10 cellular contexts compared by ENCODE assay signal in the genomic region with DNA sequence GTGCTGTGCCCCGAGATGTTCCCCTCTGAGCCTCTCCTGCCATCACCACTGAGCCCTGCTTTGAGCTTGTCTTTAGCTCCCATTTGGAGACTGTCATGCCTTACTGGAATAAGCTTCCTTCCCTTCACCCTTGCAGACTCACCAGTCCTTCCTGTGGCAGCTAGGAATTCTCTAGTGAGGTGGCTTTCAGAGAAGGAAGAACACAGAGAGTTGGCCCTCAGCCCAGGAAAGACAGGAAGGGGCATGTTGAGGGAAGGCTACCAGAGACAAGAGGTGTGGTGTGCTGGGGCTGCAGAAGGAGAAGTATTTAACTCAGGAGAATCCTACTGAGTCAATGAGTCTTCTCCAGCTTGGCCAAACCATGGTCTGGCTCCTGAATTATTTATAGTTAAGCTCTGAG.
DNase-seq lines count a peak whose midpoint lies in the region; ATAC-seq and TF ChIP-seq lines count a peak whose summit lies in the region.
"Had no signal": no experiment of that assay in that cellular context is flagged by ENCODE, and none has a peak within 500 bp of the region (broad histone marks: within the 10 kb centered on the region; RNA-seq: fewer than 3 reads in every experiment).

No MANE protein-coding gene starts in this region.

- no peak overlapping the region for H3K9ac ChIP-seq in DND-41 (ENCODE audit: low read depth, low read length)

- ATAC-seq in DND-41 (ENCODE audit: insufficient read depth, low read depth) (no peak), HG02759 (IDR thresholded peaks at IDR 0.05; ENCODE audit: unreplicated experiment) (no peak), HG02870 (IDR thresholded peaks at IDR 0.05; ENCODE audit: unreplicated experiment) (no peak), HG02981 (IDR thresholded peaks at IDR 0.05; ENCODE audit: unreplicated experiment) (no peak)

- H4K20me1 ChIP-seq in DND-41 (ENCODE audit: insufficient read depth, low read length) = peaks cover 49% of the 10 kb centered on the region

- no peak for TF ChIP-seq EP300 in ovary (IDR thresholded peaks at IDR 0.05)

- H3K79me2 ChIP-seq in DND-41 (ENCODE audit: insufficient read depth, low read length) = peaks cover 62% of the 10 kb centered on the region

- H3K36me3 ChIP-seq in DND-41 (ENCODE audit: insufficient read depth, low read length) (peaks cover 92% of the 10 kb centered on the region), ovary (no peaks in the 10 kb centered on the region)
- H3K36me3 ChIP-seq: cardiac muscle cell had no signal

- peaks cover 40% of the 10 kb centered on the region for H3K36me3 Mint-ChIP-seq in brain

- H3K9me3 ChIP-seq in DND-41 (ENCODE audit: insufficient read depth, low read length, severe bottlenecking) (no peaks in the 10 kb centered on the region), ovary (no peaks in the 10 kb centered on the region)
- H3K9me3 ChIP-seq: vagina had no signal

- TF ChIP-seq POLR2A in ovary (IDR thresholded peaks at IDR 0.05) = no peak

- H3K27me3 ChIP-seq in DND-41 (ENCODE audit: insufficient read depth, low read length, poor library complexity) (no peaks in the 10 kb centered on the region), ovary (no peaks in the 10 kb centered on the region)
- H3K27me3 ChIP-seq: cardiac muscle cell had no signal

- peak overlapping the region; percentile 45 for H3K27ac ChIP-seq in DND-41 (ENCODE audit: low read length)
- no peak overlapping the region for H3K27ac ChIP-seq in ovary
- H3K27ac ChIP-seq: cardiac muscle cell, vagina had no signal

- WGBS in ovary, 3 donors = 95 to 100% (median 96%) methylated on average over 1 of the region's 1 CpG

- H3K9me3 Mint-ChIP-seq in brain = no peaks in the 10 kb centered on the region

- H3K4me1 ChIP-seq in DND-41 (ENCODE audit: insufficient read depth, low read length) = no peaks in the 10 kb centered on the region
- H3K4me1 ChIP-seq in ovary (ENCODE audit: insufficient read depth) = no peaks in the 10 kb centered on the region

- no peak for DNase-seq in DND-41
- peak; percentile 71 for DNase-seq in NCI-H1105 treated with DMSO at 0.1 percent for 48 hours (lab: John Stamatoyannopoulos, UW)
- DNase-seq in mucosa of gallbladder (ENCODE audit: low spot score) = peak; percentile 66
- no peak for DNase-seq in ovary

- peaks cover 19% of the 10 kb centered on the region for H3K4me1 Mint-ChIP-seq in brain

- H3K4me2 ChIP-seq in DND-41 (ENCODE audit: insufficient read depth, low read length) = no peak overlapping the region

- no peak overlapping the region for H2AFZ ChIP-seq in DND-41 (ENCODE audit: low read depth, low read length)

- TF ChIP-seq CTCF in DND-41 (IDR thresholded peaks at IDR 0.05; ENCODE audit: borderline replicate concordance, extremely low read depth, low read length, poor library complexity, severe bottlenecking) (no peak), brain (conservative IDR thresholded peaks at IDR 0.05) (no peak), ovary (IDR thresholded peaks at IDR 0.05) (no peak)

- no peaks in the 10 kb centered on the region for H3K27me3 Mint-ChIP-seq in brain

- H3K4me3 Mint-ChIP-seq in brain = no peak overlapping the region

- H3K4me3 ChIP-seq in DND-41 (ENCODE audit: low read depth in 1 of 2, low read length in 2 of 2) (no peak overlapping the region), ovary (no peak overlapping the region)
- H3K4me3 ChIP-seq: cardiac muscle cell, vagina had no signal

- intact Hi-C loops in ovary (cut with DNase I) = no loop called here

- peak overlapping the region in 3 of 5 experiments; percentile 11 to 34 (median 19) for H3K27ac Mint-ChIP-seq in brain

Comparison
In these comparisons a context has a peak if more than half of its experiments do, and no peak if none do; other contexts are left out.
1. DNase-seq: peak in NCI-H1105 treated with DMSO at 0.1 percent for 48 hours (single experiment) and mucosa of gallbladder (single experiment); none in DND-41 (single experiment) and ovary (0 of 5).